Comparison of ENCODE assay signal across 25 cellular contexts in the genomic region with DNA sequence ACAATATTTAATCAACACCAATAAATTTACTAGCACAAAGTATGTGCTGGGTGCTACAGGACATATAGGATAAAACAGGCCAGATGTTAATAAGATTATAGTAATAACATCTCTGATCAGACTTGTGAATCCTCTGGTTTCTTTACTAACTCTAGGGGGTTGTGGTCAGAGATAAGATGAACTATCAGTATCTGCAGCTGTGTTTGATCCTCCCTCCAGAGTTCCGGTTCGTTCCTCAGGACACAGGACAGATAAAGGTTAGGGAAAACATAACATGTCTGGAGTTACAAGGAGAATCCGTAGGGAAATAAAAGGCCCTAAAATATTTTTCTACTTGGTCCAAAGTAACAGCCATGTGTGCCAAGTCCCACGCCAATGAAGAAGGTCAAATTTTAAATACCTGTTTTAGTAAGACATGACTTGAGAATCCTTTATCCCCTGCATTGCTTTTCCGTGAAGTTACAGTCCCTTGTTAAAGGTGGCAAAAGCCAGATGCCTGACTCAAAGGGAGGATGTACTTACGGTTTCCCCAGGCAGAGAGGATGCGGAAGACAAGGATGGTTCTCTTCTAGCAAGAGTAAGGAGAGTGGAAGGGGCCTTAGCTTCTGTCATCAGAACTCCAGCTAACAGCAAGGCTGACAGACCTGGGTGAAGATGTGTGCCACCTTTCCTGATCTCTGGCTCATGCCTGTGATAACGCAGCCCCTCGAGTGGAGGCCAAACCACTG. TPM values are rescaled to one million over a fixed set of nuclear protein-coding genes. Genes with fewer than 3 reads are reported as not detected.
DNase-seq lines count a peak whose midpoint lies in the region; ATAC-seq, FAIRE-seq and TF ChIP-seq lines count a peak whose summit lies in the region.
"Had no signal": no experiment of that assay in that cellular context is flagged by ENCODE, and none has a peak within 500 bp of the region (broad histone marks: within the 10 kb centered on the region; RNA-seq: fewer than 3 reads in every experiment).

No MANE protein-coding gene starts in this region.

- ATAC-seq in CD4-positive, CD25-positive, alpha-beta regulatory T cell (ENCODE audit: low read depth in 2 of 2): no peak
- ATAC-seq in GM12878: no peak
- ATAC-seq: activated CD4-positive, alpha-beta T cell treated with anti-CD3 and anti-CD28 coated beads for 36 hours; activated CD8-positive, alpha-beta T cell treated with anti-CD3 and anti-CD28 coated beads, Interleukin-2, amount 10 ng/mL, durations not matched to agents 7 days and 5 days; sciatic nerve had no signal

- H3K4me3 ChIP-seq in CD4-positive, CD25-positive, alpha-beta regulatory T cell (ENCODE audit: low read depth, low read length): no peak overlapping the region
- no peak overlapping the region for H3K4me3 ChIP-seq in OCI-LY7 (ENCODE audit: low read depth, low read length, poor library complexity, severe bottlenecking)
- H3K4me3 ChIP-seq in GM12878: no peak overlapping the region
- no peak overlapping the region for H3K4me3 ChIP-seq in testis
- H3K4me3 ChIP-seq: coronary artery, HAP-1, left ventricle myocardium inferior, stomach, thyroid gland, uterus had no signal

- RAD21 ChIA-PET in GM12878 (lab: Charles Lee; ENCODE audit: unreplicated experiment): no interaction called here

- peak overlapping the region; percentile 14 to 69 (median 40) for H3K27ac Mint-ChIP-seq in CD4-positive, CD25-positive, alpha-beta regulatory T cell
- H3K27ac Mint-ChIP-seq in mesothelial cell of epicardium: peak overlapping the region; percentile 21
- H3K27ac Mint-ChIP-seq: activated CD4-positive, alpha-beta T cell treated with anti-CD3 and anti-CD28 coated beads for 36 hours had no signal

- in situ Hi-C loops in GM12878 (cut with MboI): no loop called here

- SMC1A ChIA-PET in GM12878 (lab: Charles Lee; ENCODE audit: uncharacterized antibody, unreplicated experiment): interaction anchor here (0.7 to 4.0 kb wide), 4 partner anchors 10 to 46 kb away, joined by 3 to 8 read pairs (median 6); no protein-coding TSS in a partner anchor

- no peaks in the 10 kb centered on the region for H3K27me3 ChIP-seq in CD4-positive, CD25-positive, alpha-beta regulatory T cell (ENCODE audit: control insufficient read depth, insufficient read depth, low read length)
- H3K27me3 ChIP-seq in GM12878 (replicated peaks in 1 of 2; ENCODE audit: control insufficient read depth in 2 of 2, insufficient read depth in 2 of 2, low read length in 1 of 2): no peaks in the 10 kb centered on the region
- H3K27me3 ChIP-seq in testis: no peaks in the 10 kb centered on the region
- H3K27me3 ChIP-seq: stomach, thyroid gland, uterus had no signal

- H4K20me1 ChIP-seq in OCI-LY7 (ENCODE audit: insufficient read depth, low read length): no peaks in the 10 kb centered on the region
- no peaks in the 10 kb centered on the region for H4K20me1 ChIP-seq in GM12878 (ENCODE audit: control insufficient read depth, insufficient read depth)

- H2AFZ ChIP-seq in OCI-LY7 (ENCODE audit: low read length) (no peak overlapping the region), GM12878 (ENCODE audit: control insufficient read depth, low read depth, low read length) (no peak overlapping the region)

- no peak for TF ChIP-seq EP300 in GM12878 (IDR thresholded peaks at IDR 0.05; ENCODE audit: borderline replicate concordance in 1 of 2, control insufficient read depth in 1 of 2, low read depth in 2 of 2, low read length in 2 of 2)

- no peak overlapping the region for H3K4me2 ChIP-seq in OCI-LY7 (ENCODE audit: low read length)
- H3K4me2 ChIP-seq in GM12878 (ENCODE audit: control insufficient read depth, insufficient read depth): no peak overlapping the region

- BruUV-seq in OCI-LY7 (replicated peaks; lab: Mats Ljungman, UMichigan) (TSS peak; percentile 19), GM12878 (replicated peaks; lab: Mats Ljungman, UMichigan) (TSS peak; percentile 24)

- FAIRE-seq in GM12878 (lab: Jason Lieb, UNC): no peak
- FAIRE-seq: keratinocyte had no signal

- H3K4me1 Mint-ChIP-seq in CD4-positive, CD25-positive, alpha-beta regulatory T cell: peaks cover 24 to 42% (median 34%) of the 10 kb centered on the region in 4 donors
- peaks cover 6% of the 10 kb centered on the region for H3K4me1 Mint-ChIP-seq in mesothelial cell of epicardium

- POLR2A ChIA-PET in OCI-LY7 (lab: Charles Lee) (no interaction called here), GM12878 (lab: Charles Lee) (interaction anchor here (0.6 to 1.2 kb wide), 3 partner anchors 19 to 1942 kb away, joined by 3 read pairs; no protein-coding TSS in a partner anchor)

- H3K27ac ChIP-seq in CD4-positive, CD25-positive, alpha-beta regulatory T cell (ENCODE audit: insufficient read depth, low read length, poor library complexity, severe bottlenecking): no peak overlapping the region
- H3K27ac ChIP-seq in OCI-LY7 (ENCODE audit: low read depth, low read length, poor library complexity, severe bottlenecking) (no peak overlapping the region), GM12878 (ENCODE audit: control insufficient read depth, insufficient read depth) (no peak overlapping the region), testis (no peak overlapping the region)
- H3K27ac ChIP-seq: coronary artery, left ventricle myocardium inferior, RWPE1, stomach, thyroid gland, uterus had no signal

- peaks cover 0 to 2% of the 10 kb centered on the region in 2 experiments for H3K9me3 ChIP-seq in CD4-positive, CD25-positive, alpha-beta regulatory T cell (ENCODE audit: control insufficient read depth in 2 of 2, low read length in 2 of 2)
- H3K9me3 ChIP-seq in OCI-LY7 (ENCODE audit: low read length) (peaks cover 4% of the 10 kb centered on the region), GM12878 (replicated peaks; ENCODE audit: control insufficient read depth, insufficient read depth, low read length) (no peaks in the 10 kb centered on the region), testis (no peaks in the 10 kb centered on the region)
- H3K9me3 ChIP-seq: Caco-2, thyroid gland, uterus had no signal

- H3K79me2 ChIP-seq in OCI-LY7 (ENCODE audit: insufficient read depth, low read depth, low read length): no peaks in the 10 kb centered on the region
- H3K79me2 ChIP-seq in GM12878 (ENCODE audit: control insufficient read depth, insufficient read depth, low read length): no peaks in the 10 kb centered on the region

- no peaks in the 10 kb centered on the region for H3K9me2 ChIP-seq in OCI-LY7 (ENCODE audit: insufficient read depth, low read length)

- CTCF ChIA-PET in OCI-LY7 (lab: Charles Lee; ENCODE audit: unreplicated experiment) (no interaction called here), GM12878 (lab: Yijun Ruan, JAX) (interaction anchor here (1.1 to 1.7 kb wide), 2 partner anchors 28 to 47 kb away, joined by 3 to 8 read pairs; no protein-coding TSS in a partner anchor)

- no peak overlapping the region for H3K4me3 Mint-ChIP-seq in CD4-positive, CD25-positive, alpha-beta regulatory T cell
- H3K4me3 Mint-ChIP-seq in mesothelial cell of epicardium: no peak overlapping the region
- H3K4me3 Mint-ChIP-seq: activated CD4-positive, alpha-beta T cell treated with anti-CD3 and anti-CD28 coated beads for 36 hours; activated CD8-positive, alpha-beta T cell treated with anti-CD3 and anti-CD28 coated beads, Interleukin-2, amount 10 ng/mL, durations not matched to agents 7 days and 5 days had no signal

- peaks cover 49% of the 10 kb centered on the region for H3K36me3 ChIP-seq in CD4-positive, CD25-positive, alpha-beta regulatory T cell (ENCODE audit: control insufficient read depth, insufficient read depth, low read length)
- H3K36me3 ChIP-seq in OCI-LY7 (ENCODE audit: insufficient read depth, low read length): peaks cover 32% of the 10 kb centered on the region
- H3K36me3 ChIP-seq in GM12878 (ENCODE audit: control insufficient read depth in 2 of 2, insufficient read depth in 2 of 2, low read length in 1 of 2): peaks cover 9 to 13% of the 10 kb centered on the region in 2 experiments; a peak in 3 of 4 replicates
- H3K36me3 ChIP-seq in testis (ENCODE audit: low read depth, missing control alignments): no peaks in the 10 kb centered on the region
- H3K36me3 ChIP-seq: uterus had no signal

- no peak for TF ChIP-seq RAD21 in GM12878 (IDR thresholded peaks at IDR 0.05; ENCODE audit: insufficient read depth, low read depth, low read length)

- no peaks in the 10 kb centered on the region for H3K4me1 ChIP-seq in CD4-positive, CD25-positive, alpha-beta regulatory T cell (ENCODE audit: control insufficient read depth, insufficient read depth, low read length, poor library complexity, severe bottlenecking)
- H3K4me1 ChIP-seq in OCI-LY7 (ENCODE audit: insufficient read depth, low read length, poor library complexity, severe bottlenecking): no peaks in the 10 kb centered on the region
- 0 out of 2 replicates have a peak, but pooled peaks cover 3% of the 10 kb centered on the region for H3K4me1 ChIP-seq in GM12878 (ENCODE audit: control insufficient read depth, insufficient read depth, low read length)
- H3K4me1 ChIP-seq in testis: no peaks in the 10 kb centered on the region
- H3K4me1 ChIP-seq: Caco-2, HAP-1, thyroid gland, uterus had no signal

- H3K9ac ChIP-seq in GM12878 (ENCODE audit: control insufficient read depth, insufficient read depth, low read length): no peak overlapping the region

- no peaks in the 10 kb centered on the region for H3K27me3 Mint-ChIP-seq in CD4-positive, CD25-positive, alpha-beta regulatory T cell
- H3K27me3 Mint-ChIP-seq in mesothelial cell of epicardium (ENCODE audit: low read depth): no peaks in the 10 kb centered on the region
- H3K27me3 Mint-ChIP-seq: activated CD4-positive, alpha-beta T cell treated with anti-CD3 and anti-CD28 coated beads for 36 hours had no signal

- H3K36me3 Mint-ChIP-seq in CD4-positive, CD25-positive, alpha-beta regulatory T cell: peaks cover 27% of the 10 kb centered on the region
- H3K36me3 Mint-ChIP-seq in mesothelial cell of epicardium: peaks cover 29% of the 10 kb centered on the region

- intact Hi-C loops in OCI-LY7 (cut with micrococcal nuclease; ENCODE audit: unreplicated experiment) (no loop called here), GM12878 (cut with micrococcal nuclease; ENCODE audit: unreplicated experiment) (no loop called here), testis (cut with DNase I; ENCODE audit: low total_unique reads) (no loop called here)

- TF ChIP-seq POLR2A in GM12878 (IDR thresholded peaks at IDR 0.05; ENCODE audit: low read depth, low read length) (no peak), testis (IDR thresholded peaks at IDR 0.05) (no peak)

- peaks cover 0 to 2% (median 0%) of the 10 kb centered on the region in 7 donors for H3K9me3 Mint-ChIP-seq in CD4-positive, CD25-positive, alpha-beta regulatory T cell
- peaks cover 5% of the 10 kb centered on the region for H3K9me3 Mint-ChIP-seq in mesothelial cell of epicardium

- DNase-seq in CD4-positive, CD25-positive, alpha-beta regulatory T cell: no peak
- DNase-seq in OCI-LY7 (ENCODE audit: low spot score): no peak
- no peak for DNase-seq in GM12878 (ENCODE audit: low read depth, low spot score)
- no peak for DNase-seq in mesothelial cell of epicardium (ENCODE audit: low spot score in 2 of 2, unreplicated experiment in 2 of 2)
- no peak for DNase-seq in NCI-H1930 (lab: John Stamatoyannopoulos, UW)
- DNase-seq in foreskin melanocyte: no peak
- DNase-seq in testis: no peak
- DNase-seq: activated CD4-positive, alpha-beta T cell treated with anti-CD3 and anti-CD28 coated beads for 36 hours; activated CD8-positive, alpha-beta T cell treated with anti-CD3 and anti-CD28 coated beads, Interleukin-2, amount 10 ng/mL, durations not matched to agents 7 days and 5 days; activated naive CD4-positive, alpha-beta T cell treated with anti-CD3 and anti-CD28 coated beads, Interleukin-2, amount 50 U/mL, for 16 hours; amygdala; Caco-2; DMS53; effector CD8-positive, alpha-beta T cell; left ventricle myocardium inferior; NCI-H146; stimulated activated CD8-positive, alpha-beta memory T cell treated with anti-CD3 and anti-CD28 coated beads, Interleukin-4, amount 100 ng/mL, for 48 hours; stomach; thyroid gland; uterus had no signal

- 90% methylated on average over 9 of the region's 9 CpGs for WGBS in GM12878 (ENCODE audit: insufficient coverage, insufficient replicate concordance, low lambda C conversion rate, missing lambda C conversion rate)
- 68 to 71% methylated on average over 9 of the region's 9 CpGs for WGBS in testis, 2 donors

- TF ChIP-seq CTCF in OCI-LY7 (conservative IDR thresholded peaks at IDR 0.05; ENCODE audit: low read length) (no peak), GM12878 (IDR thresholded peaks at IDR 0.05 in 2 of 3, conservative IDR thresholded peaks at IDR 0.05 in 1 of 3; ENCODE audit: control insufficient read depth in 2 of 3, extremely low read depth in 1 of 3, insufficient read depth in 1 of 3, low read depth in 3 of 3, low read length in 3 of 3) (no peak), mesothelial cell of epicardium (IDR thresholded peaks at IDR 0.05; ENCODE audit: unreplicated experiment) (no peak), testis (IDR thresholded peaks at IDR 0.05) (no peak)

RNA-seq across cellular contexts. Expression of a gene that starts 44.4 kb away (rescaled TPM):
- total RNA-seq in CD4-positive, CD25-positive, alpha-beta regulatory T cell: 25.3 TPM
- 10 to 100 TPM in 2 of 4 donors, 1 to 10 TPM in 2; 5.6 to 16.7 (median 10.8) TPM for polyA plus RNA-seq in CD4-positive, CD25-positive, alpha-beta regulatory T cell
- 7.5 and 8.0 TPM in 2 replicates for total RNA-seq in OCI-LY7 (2014; rRNA removed; shearing (Covaris generic))
- 13.5 and 15.8 TPM in 2 replicates for total RNA-seq in OCI-LY7 (2022)
- 48.3 and 49.2 TPM in 2 replicates for total RNA-seq in GM12878 (2013; cell fraction: nucleolus; rRNA removed)
- 8.0 and 9.4 TPM in 2 replicates for total RNA-seq in GM12878 (2014; rRNA removed)
- total RNA-seq in GM12878 (2014; rRNA removed; fragmentation: Illumina TruSeq; extraction: Trizol): 11.6 and 11.8 TPM in 2 replicates
- 12.1 and 12.2 TPM in 2 replicates for total RNA-seq in GM12878 (2021)
- polyA plus RNA-seq in GM12878 (2011; ENCODE audit: low read depth): 4.3 TPM
- polyA plus RNA-seq in GM12878 (2011; rRNA removed): 15.0 and 19.2 TPM in 2 replicates
- 7.1 and 7.7 TPM in 2 replicates for polyA plus RNA-seq in GM12878 (2011; cell fraction: cytosol; rRNA removed)
- 10.4 and 11.2 TPM in 2 replicates for polyA plus RNA-seq in GM12878 (2011; cell fraction: nucleus; rRNA removed)
- 6.3 TPM in 2 replicates for polyA plus RNA-seq in GM12878 (2012)
- 11.4 and 13.5 TPM in 2 replicates for polyA plus RNA-seq in GM12878 (2014; fragmentation: Illumina TruSeq; extraction: Trizol)
- polyA plus RNA-seq in GM12878 (2014; fragmentation: Nextera tagmentation; extraction: Ambion mirVana): 1 to 10 TPM; 2.8 to 3.1 TPM
- 7.4 and 9.2 TPM in 2 replicates for polyA plus RNA-seq in GM12878 (2014; rRNA removed)
- 10 to 100 TPM; 10.1 to 15.1 TPM for polyA plus RNA-seq in GM12878 (2016; fragmentation: Nextera tagmentation; extraction: Ambion mirVana)
- polyA minus RNA-seq in GM12878 (2011; rRNA and poly(A)+ RNA removed): 18.2 and 34.8 TPM in 2 replicates
- polyA minus RNA-seq in GM12878 (2011; cell fraction: cytosol; rRNA and poly(A)+ RNA removed): 6.9 and 7.4 TPM in 2 replicates
- 10.3 and 14.9 TPM in 2 replicates for polyA minus RNA-seq in GM12878 (2011; cell fraction: nucleus; rRNA and poly(A)+ RNA removed)
- 36.5 to 39.6 TPM (median 37.8 TPM) in 3 replicates for total RNA-seq in mesothelial cell of epicardium
- 10 to 100 TPM; 47.9 to 48.0 TPM for total RNA-seq in testis
- polyA plus RNA-seq in testis (ENCODE audit: insufficient read depth, low read depth, low replicate concordance): 22.7 TPM
